ENCODE assay signal across 12 cellular contexts in the genomic region with DNA sequence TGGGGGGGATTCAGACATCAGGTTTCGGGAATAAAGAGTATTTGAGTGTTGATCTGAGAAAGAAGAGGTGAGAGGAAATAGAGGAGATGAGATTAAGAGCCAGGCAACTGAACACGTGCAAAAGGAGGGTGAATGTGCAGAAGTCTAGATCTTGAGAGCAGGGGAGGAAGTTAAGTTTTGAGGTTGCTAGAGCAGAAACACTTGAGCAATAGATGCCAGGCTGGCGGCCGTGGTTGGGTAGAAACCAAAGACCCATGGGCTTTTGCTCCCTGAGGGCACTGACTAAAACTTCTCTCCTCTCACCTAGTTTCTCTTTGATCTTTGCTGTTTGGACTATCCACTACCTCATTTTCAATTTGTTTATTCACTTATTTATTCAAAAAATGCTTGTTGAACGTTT.
A peak's percentile ranks its signal among the peaks of the same experiment; 100 is the strongest.
DNase-seq lines count a peak whose midpoint lies in the region; ATAC-seq, FAIRE-seq and TF ChIP-seq lines count a peak whose summit lies in the region.
"Had no signal": no experiment of that assay in that cellular context is flagged by ENCODE, and none has a peak within 500 bp of the region (broad histone marks: within the 10 kb centered on the region; RNA-seq: fewer than 3 reads in every experiment).

No MANE protein-coding gene starts in this region.

- TF ChIP-seq POLR2A in thyroid gland (IDR thresholded peaks at IDR 0.05) = no peak

- no peaks in the 10 kb centered on the region for H3K27me3 ChIP-seq in thyroid gland
- H3K27me3 ChIP-seq: cardiac muscle cell, stomach had no signal

- H3K4me1 ChIP-seq in thyroid gland = no peaks in the 10 kb centered on the region

- peaks cover 40% of the 10 kb centered on the region for H3K4me1 Mint-ChIP-seq in activated B cell treated with CpG ODN at 0.5 μM for 24 hours

- H3K9me3 Mint-ChIP-seq in activated B cell treated with CpG ODN at 0.5 μM for 24 hours = no peaks in the 10 kb centered on the region

- no peak overlapping the region for H3K27ac ChIP-seq in thyroid gland
- H3K27ac ChIP-seq: cardiac muscle cell, stomach had no signal

- no peak overlapping the region for H3K27ac Mint-ChIP-seq in activated B cell treated with CpG ODN at 0.5 μM for 24 hours

- no peak for FAIRE-seq in urothelium cell line (lab: Jason Lieb, UNC)

- CTCF ChIA-PET in activated B cell treated with CpG ODN at 0.5 μM for 24 hours (lab: Charles Lee) = interaction anchor here (1.7 kb wide), 1 partner anchor 20 kb away, joined by 5 read pairs; no protein-coding TSS in a partner anchor

- H3K36me3 ChIP-seq in thyroid gland = no peaks in the 10 kb centered on the region
- H3K36me3 ChIP-seq: cardiac muscle cell, stomach had no signal

- intact Hi-C loops in Right ventricle myocardium inferior (cut with DNase I) = no loop called here
- intact Hi-C loops in left ventricle myocardium superior (cut with micrococcal nuclease) = no loop called here
- intact Hi-C loops in activated B cell treated with CpG ODN at 0.5 μM for 24 hours (cut with micrococcal nuclease) = loop anchor here (1.0 to 2.0 kb wide), 7 partner anchors 15 to 116 kb away; a partner anchor contains a TSS
- intact Hi-C loops in thyroid gland (cut with DNase I) = no loop called here

- peak; percentile 72 for DNase-seq in Right ventricle myocardium inferior (ENCODE audit: missing footprints)
- no peak for DNase-seq in left ventricle myocardium superior
- peak; percentile 50 for DNase-seq in activated B cell treated with CpG ODN at 0.5 μM for 24 hours
- DNase-seq in thyroid gland = peak; percentile 16 to 25
- no peak for DNase-seq in NCI-H69 (lab: John Stamatoyannopoulos, UW)
- DNase-seq in NCI-H345 treated with DMSO at 0.1 percent for 48 hours (lab: John Stamatoyannopoulos, UW; ENCODE audit: unreplicated experiment) = no peak
- DNase-seq in urothelium cell line (ENCODE audit: low spot score) = no peak
- DNase-seq: foreskin melanocyte, stomach had no signal

- TF ChIP-seq CTCF in activated B cell treated with CpG ODN at 0.5 μM for 24 hours (IDR thresholded peaks at IDR 0.05) (no peak), thyroid gland (IDR thresholded peaks at IDR 0.05) (no peak)

- POLR2A ChIA-PET in activated B cell treated with CpG ODN at 0.5 μM for 24 hours (lab: Charles Lee) = interaction anchor here (1.1 to 1.3 kb wide), 2 partner anchors 61 to 93 kb away, joined by 3 to 4 read pairs; no protein-coding TSS in a partner anchor

- no peaks in the 10 kb centered on the region for H3K9me3 ChIP-seq in thyroid gland
- H3K9me3 ChIP-seq: stomach had no signal

- ATAC-seq in Right ventricle myocardium inferior (no peak), left ventricle myocardium superior (no peak), HG03442 (IDR thresholded peaks at IDR 0.05; ENCODE audit: unreplicated experiment) (peak; percentile 49), activated B cell treated with CpG ODN at 0.5 μM for 24 hours (ENCODE audit: low read depth) (peak; percentile 95)

- WGBS in thyroid gland, 2 donors = 54 to 59% methylated on average over 5 of the region's 5 CpGs

- H3K4me3 ChIP-seq in thyroid gland (replicated peaks in 1 of 3) = no peak overlapping the region
- H3K4me3 ChIP-seq: cardiac muscle cell, smooth muscle cell, stomach had no signal

- H3K4me3 Mint-ChIP-seq in activated B cell treated with CpG ODN at 0.5 μM for 24 hours = no peak overlapping the region

- H3K36me3 Mint-ChIP-seq in activated B cell treated with CpG ODN at 0.5 μM for 24 hours (ENCODE audit: low read depth) = no peaks in the 10 kb centered on the region

- H3K27me3 Mint-ChIP-seq in activated B cell treated with CpG ODN at 0.5 μM for 24 hours = no peaks in the 10 kb centered on the region

Comparison
In these comparisons a context has a peak if more than half of its experiments do, and no peak if none do; other contexts are left out.
1. DNase-seq: peak in Right ventricle myocardium inferior (single experiment), activated B cell treated with CpG ODN at 0.5 μM for 24 hours (single experiment) and thyroid gland (2 of 2); none in left ventricle myocardium superior (single experiment), NCI-H69 (single experiment), NCI-H345 treated with DMSO at 0.1 percent for 48 hours (single experiment) and urothelium cell line (single experiment).
2. ATAC-seq: peak in HG03442 (single experiment) and activated B cell treated with CpG ODN at 0.5 μM for 24 hours (single experiment); none in Right ventricle myocardium inferior (single experiment) and left ventricle myocardium superior (single experiment).